In genomic region chr7:27699751-27700150, GRCh38 we compare ENCODE assay signal across 30 cellular contexts.
"Had no signal": no experiment of that assay in that cellular context is flagged by ENCODE, and none has a peak within 500 bp of the region (broad histone marks: within the 10 kb centered on the region; RNA-seq: fewer than 3 reads in every experiment).

No MANE protein-coding gene starts in this region.

- H3K9me3 ChIP-seq: neutrophil, pancreas, psoas muscle, right lobe of liver, spleen, suprapubic skin, testis, tibial artery, transverse colon, upper lobe of right lung, uterus had no signal

- H3K4me3 Mint-ChIP-seq: naive B cell; naive thymus-derived CD8-positive, alpha-beta T cell; natural killer cell treated with Interleukin-12 subunit alpha and Interleukin-12 subunit beta and Interleukin-15 and Interleukin-18, amount 100 ng/mL, for 72 hours; nephron progenitor cell; neural crest cell; stimulated activated effector memory CD8-positive, alpha-beta T cell treated with anti-CD3 and anti-CD28 coated beads, Interleukin-12 subunit alpha, Interleukin-12 subunit beta, amount 100 ng/mL, for 72 hours; stimulated activated naive CD8-positive, alpha-beta T cell treated with anti-CD3 and anti-CD28 coated beads, Interleukin-15, amount 100 ng/mL, for 72 hours; type B pancreatic cell had no signal

- H3K36me3 ChIP-seq: neutrophil, pancreas, right lobe of liver, spleen, suprapubic skin, tibial artery, transverse colon, upper lobe of right lung, uterus had no signal

- H3K27me3 Mint-ChIP-seq: type B pancreatic cell had no signal

- H3K9me3 Mint-ChIP-seq: naive B cell; naive thymus-derived CD8-positive, alpha-beta T cell; natural killer cell treated with Interleukin-12 subunit alpha and Interleukin-12 subunit beta and Interleukin-15 and Interleukin-18, amount 100 ng/mL, for 72 hours; nephron progenitor cell; neural crest cell; stimulated activated effector memory CD8-positive, alpha-beta T cell treated with anti-CD3 and anti-CD28 coated beads, Interleukin-12 subunit alpha, Interleukin-12 subunit beta, amount 100 ng/mL, for 72 hours; stimulated activated naive CD8-positive, alpha-beta T cell treated with anti-CD3 and anti-CD28 coated beads, Interleukin-15, amount 100 ng/mL, for 72 hours had no signal

- H3K4me1 Mint-ChIP-seq: nephron progenitor cell had no signal

- H3K4me3 ChIP-seq: pancreas, psoas muscle, right lobe of liver, skin epidermis, smooth muscle cell, spleen, suprapubic skin, testis, tibial artery, transverse colon, upper lobe of right lung, uterus had no signal

- H3K27ac Mint-ChIP-seq: naive B cell; naive thymus-derived CD8-positive, alpha-beta T cell; natural killer cell treated with Interleukin-12 subunit alpha and Interleukin-12 subunit beta and Interleukin-15 and Interleukin-18, amount 100 ng/mL, for 72 hours; nephron progenitor cell; stimulated activated effector memory CD8-positive, alpha-beta T cell treated with anti-CD3 and anti-CD28 coated beads, Interleukin-12 subunit alpha, Interleukin-12 subunit beta, amount 100 ng/mL, for 72 hours; stimulated activated naive CD8-positive, alpha-beta T cell treated with anti-CD3 and anti-CD28 coated beads, Interleukin-15, amount 100 ng/mL, for 72 hours; type B pancreatic cell had no signal

- ATAC-seq: naive thymus-derived CD8-positive, alpha-beta T cell; natural killer cell treated with Interleukin-12 subunit alpha and Interleukin-12 subunit beta and Interleukin-15 and Interleukin-18, amount 100 ng/mL, for 72 hours; pancreas; psoas muscle; right cardiac atrium; right lobe of liver; stimulated activated effector memory CD8-positive, alpha-beta T cell treated with anti-CD3 and anti-CD28 coated beads, Interleukin-12 subunit alpha, Interleukin-12 subunit beta, amount 100 ng/mL, for 72 hours; stimulated activated naive CD8-positive, alpha-beta T cell treated with anti-CD3 and anti-CD28 coated beads, Interleukin-15, amount 100 ng/mL, for 72 hours; stimulated activated naive CD8-positive, alpha-beta T cell treated with anti-CD3 and anti-CD28 coated beads, Interleukin-15, Interleukin-2, amounts not matched to agents 100 U/mL and 50 U/mL, for 24 hours; upper lobe of right lung had no signal

- DNase-seq: naive B cell; naive thymus-derived CD8-positive, alpha-beta T cell; nephron progenitor cell; nucleus accumbens; pancreas; psoas muscle; right cardiac atrium; right lobe of liver; spleen; stimulated activated CD4-positive, alpha-beta T cell treated with anti-CD3 and anti-CD28 coated beads, Interleukin-12 subunit alpha, Interleukin-12 subunit beta, amount 100 ng/mL, for 4 hours; stimulated activated CD4-positive, alpha-beta T cell treated with anti-CD3 and anti-CD28 coated beads, Interleukin-2, amount 100 ng/mL, for 24 hours; stimulated activated CD4-positive, alpha-beta T cell treated with anti-CD3 and anti-CD28 coated beads, Interleukin-2, amount 100 ng/mL, for 48 hours; stimulated activated CD4-positive, alpha-beta T cell treated with anti-CD3 and anti-CD28 coated beads, Interleukin-4, amount 100 ng/mL, for 24 hours; stimulated activated naive CD4-positive, alpha-beta T cell; stimulated activated naive CD8-positive, alpha-beta T cell treated with anti-CD3 and anti-CD28 coated beads, Interleukin-15, amount 100 ng/mL, for 72 hours; stimulated activated naive CD8-positive, alpha-beta T cell treated with anti-CD3 and anti-CD28 coated beads, Interleukin-15, Interleukin-2, amounts not matched to agents 100 U/mL and 50 U/mL, for 24 hours; substantia nigra; testis; tibial artery; transverse colon; upper lobe of right lung; uterus had no signal

- H3K36me3 Mint-ChIP-seq: naive B cell; naive thymus-derived CD8-positive, alpha-beta T cell; natural killer cell treated with Interleukin-12 subunit alpha and Interleukin-12 subunit beta and Interleukin-15 and Interleukin-18, amount 100 ng/mL, for 72 hours; stimulated activated effector memory CD8-positive, alpha-beta T cell treated with anti-CD3 and anti-CD28 coated beads, Interleukin-12 subunit alpha, Interleukin-12 subunit beta, amount 100 ng/mL, for 72 hours; type B pancreatic cell had no signal

- H3K27ac ChIP-seq: neutrophil, pancreas, psoas muscle, right lobe of liver, skin epidermis, suprapubic skin, testis, tibial artery, transverse colon, upper lobe of right lung, uterus had no signal

- H3K27me3 ChIP-seq: neutrophil, pancreas, right lobe of liver, suprapubic skin, testis, tibial artery, transverse colon, upper lobe of right lung, uterus had no signal

- H3K4me1 ChIP-seq: pancreas, psoas muscle, right lobe of liver, suprapubic skin, testis, tibial artery, upper lobe of right lung, uterus had no signal
